ENCODE assay signal across 12 cellular contexts in the genomic region with DNA sequence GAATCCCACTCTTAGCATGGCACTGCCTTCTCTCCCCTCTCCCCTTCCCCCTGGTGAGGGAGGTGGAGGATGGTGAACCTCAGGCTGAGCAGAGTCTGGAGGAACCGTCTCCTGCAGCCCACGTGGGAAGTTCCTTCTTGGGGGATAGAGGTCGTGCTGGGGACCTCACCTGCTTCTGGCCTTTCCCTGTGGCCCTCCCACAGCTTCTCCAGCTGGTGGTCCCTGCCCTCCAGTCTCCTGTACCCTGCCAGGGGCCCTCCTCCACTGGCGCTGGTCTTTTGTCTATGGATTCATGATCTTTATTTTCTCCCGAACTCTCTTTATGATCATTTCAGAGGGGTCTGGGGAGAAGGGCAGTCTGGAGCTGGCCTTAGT. TPM values are rescaled to one million over a fixed set of nuclear protein-coding genes. Genes with fewer than 3 reads are reported as not detected.
DNase-seq lines count a peak whose midpoint lies in the region; ATAC-seq and TF ChIP-seq lines count a peak whose summit lies in the region.
"Had no signal": no experiment of that assay in that cellular context is flagged by ENCODE, and none has a peak within 500 bp of the region (broad histone marks: within the 10 kb centered on the region; RNA-seq: fewer than 3 reads in every experiment).

No MANE protein-coding gene starts in this region.

- no peak overlapping the region for H3K27ac Mint-ChIP-seq in nephron progenitor cell
- H3K27ac Mint-ChIP-seq: activated CD4-positive, alpha-beta memory T cell treated with anti-CD3 and anti-CD28 coated beads for 36 hours had no signal

- H3K9me3 ChIP-seq in HUES64 (ENCODE audit: insufficient read depth, low read depth, low read length) = no peaks in the 10 kb centered on the region

- DNase-seq in coronary artery (ENCODE audit: low spot score) = no peak
- no peak for DNase-seq in nephron progenitor cell
- no peak for DNase-seq in HK-2 (ENCODE audit: unreplicated experiment)
- no peak for DNase-seq in stimulated activated CD8-positive, alpha-beta memory T cell treated with anti-CD3 and anti-CD28 coated beads, Interleukin-4, amount 100 ng/mL, for 48 hours
- no peak for DNase-seq in GDM1 (lab: John Stamatoyannopoulos, UW)
- DNase-seq: activated CD4-positive, alpha-beta memory T cell treated with anti-CD3 and anti-CD28 coated beads for 36 hours; activated effector memory CD4-positive, alpha-beta T cell treated with anti-CD3 and anti-CD28 coated beads, Interleukin-2, amount 50 U/mL, for 16 hours; cerebellar nuclear complex; NK-92 treated with Interleukin-12 subunit alpha and Interleukin-12 subunit beta, amount 100 ng/mL, for 24 hours had no signal

- H3K9ac ChIP-seq in HUES64 (ENCODE audit: low read depth, low read length) = peak overlapping the region; percentile 37; the same call in 1 of the 2 replicates

- peaks cover 41% of the 10 kb centered on the region for H3K36me3 Mint-ChIP-seq in nephron progenitor cell (ENCODE audit: low read depth)
- H3K36me3 Mint-ChIP-seq: activated CD4-positive, alpha-beta memory T cell treated with anti-CD3 and anti-CD28 coated beads for 36 hours had no signal

- H2AFZ ChIP-seq in ACC112 (ENCODE audit: low read length, unreplicated experiment) = no peak overlapping the region

- H3K4me3 Mint-ChIP-seq in nephron progenitor cell = peak overlapping the region; percentile 63
- H3K4me3 Mint-ChIP-seq: activated CD4-positive, alpha-beta memory T cell treated with anti-CD3 and anti-CD28 coated beads for 36 hours had no signal

- H3K27me3 ChIP-seq in ACC112 (ENCODE audit: insufficient read depth, low read length) = peaks cover 8% of the 10 kb centered on the region; the same call in 1 of the 2 replicates
- H3K27me3 ChIP-seq in HUES64 (ENCODE audit: insufficient read depth, low read length) = peaks cover 60% of the 10 kb centered on the region

- H3K36me3 ChIP-seq in ACC112 (ENCODE audit: insufficient read depth, low read length) (no peaks in the 10 kb centered on the region), HUES64 (ENCODE audit: insufficient read depth, low read length) (no peaks in the 10 kb centered on the region)

- 56% methylated on average over 5 of the region's 5 CpGs for WGBS in HUES64

- no peak overlapping the region for H3K27ac ChIP-seq in ACC112 (ENCODE audit: low read depth, low read length)
- H3K27ac ChIP-seq in HUES64 (ENCODE audit: low read depth, low read length) = no peak overlapping the region
- no peak overlapping the region for H3K27ac ChIP-seq in coronary artery

- peaks cover 25% of the 10 kb centered on the region for H3K4me1 Mint-ChIP-seq in nephron progenitor cell

- H3K27me3 Mint-ChIP-seq in nephron progenitor cell (ENCODE audit: low read depth, poor library complexity) = peaks cover 70% of the 10 kb centered on the region

- no peaks in the 10 kb centered on the region for H3K4me1 ChIP-seq in ACC112 (ENCODE audit: control insufficient read depth, insufficient read depth, low read length, unreplicated experiment)
- H3K4me1 ChIP-seq in HUES64 (ENCODE audit: insufficient read depth, low read length) = 0 out of 2 replicates have a peak, but pooled peaks cover 4% of the 10 kb centered on the region

- H3K9me3 Mint-ChIP-seq in nephron progenitor cell = peaks cover 40% of the 10 kb centered on the region
- H3K9me3 Mint-ChIP-seq: activated CD4-positive, alpha-beta memory T cell treated with anti-CD3 and anti-CD28 coated beads for 36 hours had no signal

- ATAC-seq in HG02610 (IDR thresholded peaks at IDR 0.05; ENCODE audit: unreplicated experiment) = no peak

- H3K4me3 ChIP-seq in ACC112 (ENCODE audit: low read depth, low read length) (peak overlapping the region; percentile 69), HUES64 (ENCODE audit: low read length) (peak overlapping the region; percentile 41), coronary artery (peak overlapping the region; percentile 65)

- TF ChIP-seq CTCF in coronary artery (IDR thresholded peaks at IDR 0.05) (no peak), nephron progenitor cell (IDR thresholded peaks at IDR 0.05) (no peak)

- no peaks in the 10 kb centered on the region for H3K79me2 ChIP-seq in ACC112 (ENCODE audit: control insufficient read depth, insufficient read depth, low read length, unreplicated experiment)

RNA-seq across cellular contexts. Expression of a gene that starts 9.0 kb away (rescaled TPM):
- polyA plus RNA-seq in HUES64 (2013, experiment 1 of 2) = 114 TPM
- polyA plus RNA-seq in HUES64 (2013, experiment 2 of 2) = 127 TPM

RNA-seq across cellular contexts. Expression of a gene that starts 12.3 kb away (rescaled TPM):
- 0.20 TPM for polyA plus RNA-seq in HUES64 (2013, experiment 1 of 2)
- polyA plus RNA-seq in HUES64 (2013, experiment 2 of 2) = 0.13 TPM
